9 cellular contexts compared by ENCODE assay signal in the genomic region with DNA sequence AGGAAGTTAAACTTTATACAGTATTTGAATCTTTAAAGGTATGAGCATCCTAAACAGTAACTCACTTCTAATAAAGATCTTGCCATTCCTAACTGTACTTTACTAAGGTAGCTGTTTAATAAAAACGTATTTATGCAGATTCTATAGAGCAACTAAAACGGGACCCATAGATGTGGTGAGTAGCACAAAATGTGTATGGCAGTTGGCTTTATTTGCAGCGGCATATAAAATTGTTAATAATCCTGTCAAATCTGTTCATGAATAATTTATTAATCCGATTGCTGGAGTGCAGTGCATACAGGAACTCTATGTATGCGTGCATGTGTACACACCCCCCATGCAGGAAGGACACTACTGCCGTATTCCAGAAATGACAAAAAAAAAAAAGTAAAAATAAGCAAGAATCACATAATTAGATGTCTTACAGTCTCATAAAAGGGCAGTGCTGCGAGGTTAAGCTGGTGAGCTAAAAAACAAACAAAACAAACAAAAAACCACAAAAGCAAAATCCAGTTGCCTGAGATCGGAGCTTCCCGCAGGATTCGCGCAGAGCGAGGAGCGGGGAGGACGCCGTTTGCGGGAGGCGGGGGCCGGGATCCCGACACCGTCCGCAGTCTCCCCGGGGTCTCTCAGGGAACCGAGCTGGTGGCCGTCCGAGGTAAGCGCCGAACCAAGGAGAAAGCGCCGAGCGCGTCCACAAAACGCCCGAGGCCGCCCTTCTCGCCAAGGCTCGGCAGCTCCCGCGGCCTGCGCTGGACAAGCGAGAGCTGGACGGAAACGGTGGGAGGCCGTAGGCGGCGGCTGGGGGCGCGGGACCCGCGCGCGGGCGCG. TPM values are rescaled to one million over a fixed set of nuclear protein-coding genes. Genes with fewer than 3 reads are reported as not detected.
A peak's percentile ranks its signal among the peaks of the same experiment; 100 is the strongest.
DNase-seq lines count a peak whose midpoint lies in the region; ATAC-seq and TF ChIP-seq lines count a peak whose summit lies in the region.
"Had no signal": no experiment of that assay in that cellular context is flagged by ENCODE, and none has a peak within 500 bp of the region (broad histone marks: within the 10 kb centered on the region; RNA-seq: fewer than 3 reads in every experiment).

No MANE protein-coding gene starts in this region.

- H3K4me3 ChIP-seq in OCI-LY7 (ENCODE audit: low read depth, low read length, poor library complexity, severe bottlenecking): peak overlapping the region; percentile 92
- H3K4me3 ChIP-seq in endocrine pancreas (ENCODE audit: control insufficient read depth, insufficient read depth, low read length): peak overlapping the region; percentile 88

- H3K79me2 ChIP-seq in OCI-LY7 (ENCODE audit: insufficient read depth, low read depth, low read length): 0 out of 2 replicates have a peak, but pooled peaks cover 11% of the 10 kb centered on the region

- no peaks in the 10 kb centered on the region for H3K9me3 Mint-ChIP-seq in activated T-cell treated with anti-CD3 and anti-CD28 coated beads, Interleukin-2, amount 50 U/mL, for 24 hours
- H3K9me3 Mint-ChIP-seq in natural killer cell: no peaks in the 10 kb centered on the region

- H3K9me2 ChIP-seq in OCI-LY7 (ENCODE audit: insufficient read depth, low read length): no peaks in the 10 kb centered on the region

- H4K20me1 ChIP-seq in OCI-LY7 (ENCODE audit: insufficient read depth, low read length): peaks cover 23% of the 10 kb centered on the region; the same call in 1 of the 2 replicates

- peak; percentile 25 for ATAC-seq in HG02798 (IDR thresholded peaks at IDR 0.05; ENCODE audit: poor library complexity, unreplicated experiment)
- peak in 1 of 3 donors; percentile 31 for ATAC-seq in natural killer cell

- POLR2A ChIA-PET in OCI-LY7 (lab: Charles Lee): interaction anchor here (0.6 to 2.6 kb wide), 11 partner anchors 11 to 101 kb away, joined by 3 to 11 read pairs (median 5); no protein-coding TSS in a partner anchor

- no TSS peak for BruUV-seq in OCI-LY7 (replicated peaks; lab: Mats Ljungman, UMichigan)

- H3K9me3 ChIP-seq in OCI-LY7 (ENCODE audit: low read length) (no peaks in the 10 kb centered on the region), endocrine pancreas (ENCODE audit: control insufficient read depth, low read length) (no peaks in the 10 kb centered on the region)

- intact Hi-C loops in OCI-LY7 (cut with micrococcal nuclease; ENCODE audit: unreplicated experiment): loop anchor here (1.0 to 10.0 kb wide), 5 partner anchors 25 to 397 kb away; a partner anchor contains a TSS
- intact Hi-C loops in natural killer cell (cut with micrococcal nuclease): loop anchor here (1.0 to 5.0 kb wide), 5 partner anchors 25 to 783 kb away; a partner anchor contains a TSS

- TF ChIP-seq CTCF in OCI-LY7 (conservative IDR thresholded peaks at IDR 0.05; ENCODE audit: low read length) (no peak), natural killer cell (IDR thresholded peaks at IDR 0.05) (no peak)

- DNase-seq in activated T-cell treated with anti-CD3 and anti-CD28 coated beads, Interleukin-2, amount 50 U/mL, for 24 hours: no peak
- DNase-seq in activated T-cell treated with anti-CD3 and anti-CD28 coated beads, Interleukin-2, amount 50 U/mL, for 1 hour: no peak
- DNase-seq in OCI-LY7 (ENCODE audit: low spot score): peak; percentile 16
- no peak for DNase-seq in natural killer cell
- DNase-seq in NCI-H2081 (lab: John Stamatoyannopoulos, UW): no peak
- DNase-seq in OCI-M1 (lab: John Stamatoyannopoulos, UW): no peak

- H3K36me3 ChIP-seq in OCI-LY7 (ENCODE audit: insufficient read depth, low read length) (no peaks in the 10 kb centered on the region), endocrine pancreas (ENCODE audit: control insufficient read depth, insufficient read depth, low read length) (no peaks in the 10 kb centered on the region)

- H3K4me1 ChIP-seq in OCI-LY7 (ENCODE audit: insufficient read depth, low read length, poor library complexity, severe bottlenecking) (peaks cover 28% of the 10 kb centered on the region), endocrine pancreas (ENCODE audit: control insufficient read depth, insufficient read depth, low read length) (peaks cover 17% of the 10 kb centered on the region)

- CTCF ChIA-PET in OCI-LY7 (lab: Charles Lee; ENCODE audit: unreplicated experiment): interaction anchor here (0.6 kb wide), 1 partner anchor 87 kb away, joined by 3 read pairs; no protein-coding TSS in a partner anchor

- H3K4me3 Mint-ChIP-seq in activated T-cell treated with anti-CD3 and anti-CD28 coated beads, Interleukin-2, amount 50 U/mL, for 24 hours: peak overlapping the region; percentile 88
- H3K4me3 Mint-ChIP-seq in natural killer cell: peak overlapping the region; percentile 100

- no peak overlapping the region for H3K27ac ChIP-seq in OCI-LY7 (ENCODE audit: low read depth, low read length, poor library complexity, severe bottlenecking)

- peak overlapping the region; percentile 34 for H3K9ac ChIP-seq in endocrine pancreas (ENCODE audit: control insufficient read depth, insufficient read depth, low read length)

- no peaks in the 10 kb centered on the region for H3K27me3 ChIP-seq in endocrine pancreas (ENCODE audit: control insufficient read depth, insufficient read depth, low read length)

- peak overlapping the region; percentile 88 for H3K27ac Mint-ChIP-seq in activated T-cell treated with anti-CD3 and anti-CD28 coated beads, Interleukin-2, amount 50 U/mL, for 24 hours
- peak overlapping the region; percentile 92 to 93 for H3K27ac Mint-ChIP-seq in natural killer cell

- peaks cover 23% of the 10 kb centered on the region for H3K27me3 Mint-ChIP-seq in activated T-cell treated with anti-CD3 and anti-CD28 coated beads, Interleukin-2, amount 50 U/mL, for 24 hours
- H3K27me3 Mint-ChIP-seq in natural killer cell (ENCODE audit: low read depth in 2 of 2): peaks cover 11 to 12% of the 10 kb centered on the region in 2 donors

- peaks cover 21% of the 10 kb centered on the region for H3K36me3 Mint-ChIP-seq in activated T-cell treated with anti-CD3 and anti-CD28 coated beads, Interleukin-2, amount 50 U/mL, for 24 hours (ENCODE audit: low read depth)
- H3K36me3 Mint-ChIP-seq in natural killer cell: no peaks in the 10 kb centered on the region

- H2AFZ ChIP-seq in OCI-LY7 (ENCODE audit: low read length): peak overlapping the region; percentile 96

- H3K4me2 ChIP-seq in OCI-LY7 (ENCODE audit: low read length): peak overlapping the region; percentile 91

- peaks cover 42% of the 10 kb centered on the region for H3K4me1 Mint-ChIP-seq in activated T-cell treated with anti-CD3 and anti-CD28 coated beads, Interleukin-2, amount 50 U/mL, for 24 hours (ENCODE audit: low read depth)
- H3K4me1 Mint-ChIP-seq in natural killer cell: peaks cover 22 to 33% of the 10 kb centered on the region in 2 donors

RNA-seq across cellular contexts. Expression of a gene that starts 0.5 kb away (rescaled TPM):
- 24.6 and 30.1 TPM in 2 replicates for total RNA-seq in OCI-LY7 (2014; rRNA removed; shearing (Covaris generic))
- total RNA-seq in OCI-LY7 (2022) (50.8 and 53.0 TPM in 2 replicates), natural killer cell (10 to 100 TPM; 43.1 to 48.3 (median 44.2) TPM)

RNA-seq across cellular contexts. Expression of a gene that starts 5.2 kb away (rescaled TPM):
- total RNA-seq in OCI-LY7 (2014; rRNA removed; shearing (Covaris generic)): 5.7 and 7.4 TPM in 2 replicates
- total RNA-seq in OCI-LY7 (2022): 17.8 and 19.4 TPM in 2 replicates
- 10 to 100 TPM; 60.5 to 69.8 (median 66.4) TPM for total RNA-seq in natural killer cell

RNA-seq across cellular contexts. Expression of a gene that starts 29.6 kb away (rescaled TPM):
- not detected in 2 replicates for total RNA-seq in OCI-LY7 (2014; rRNA removed; shearing (Covaris generic))
- total RNA-seq in OCI-LY7 (2022): not detected in 2 replicates
- under 1 TPM in 2 of 3 donors, not detected in 1; 0.35 to 0.79 TPM for total RNA-seq in natural killer cell
- total RNA-seq: lung microvascular endothelial cell had no signal
